Comparison of ENCODE assay signal across 20 cellular contexts in the genomic region with DNA sequence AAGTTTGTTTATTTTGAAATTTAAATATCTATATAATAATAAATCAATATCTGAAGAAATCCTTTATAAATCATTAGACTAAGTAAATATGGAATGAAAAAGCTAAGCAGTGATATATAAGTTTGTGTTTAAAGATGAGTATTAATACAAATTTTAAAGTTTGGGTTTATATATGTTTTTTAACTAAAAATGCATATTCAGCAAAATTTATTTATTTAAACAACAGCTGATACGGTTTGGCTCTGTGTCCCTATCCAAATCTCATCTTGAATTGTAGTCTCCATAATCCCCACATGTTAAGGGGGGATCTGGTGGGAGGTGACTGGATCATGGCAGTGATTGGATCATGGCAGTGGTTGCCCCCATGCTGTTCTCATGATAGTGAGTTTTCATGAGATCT.
DNase-seq lines count a peak whose midpoint lies in the region; ATAC-seq, FAIRE-seq and TF ChIP-seq lines count a peak whose summit lies in the region.
"Had no signal": no experiment of that assay in that cellular context is flagged by ENCODE, and none has a peak within 500 bp of the region (broad histone marks: within the 10 kb centered on the region; RNA-seq: fewer than 3 reads in every experiment).

No MANE protein-coding gene starts in this region.

- CTCF ChIA-PET in HepG2 (lab: Yijun Ruan, JAX; ENCODE audit: low intra/inter-chr PET ratio, low total read pairs): no interaction called here
- CTCF ChIA-PET in WTC11 (lab: Charles Lee): no interaction called here

- BruUV-seq in HepG2 (replicated peaks; lab: Mats Ljungman, UMichigan): no TSS peak

- TF ChIP-seq POLR2A in HepG2 (IDR thresholded peaks at IDR 0.05; ENCODE audit: insufficient read depth in 1 of 2, low read depth in 2 of 2, low read length in 2 of 2) (no peak), right lobe of liver (IDR thresholded peaks at IDR 0.05) (no peak)

- H3K27me3 ChIP-seq in HepG2 (ENCODE audit: control insufficient read depth in 1 of 2, insufficient read depth in 2 of 2, low read length in 2 of 2) (no peaks in the 10 kb centered on the region), right lobe of liver (no peaks in the 10 kb centered on the region), pancreas (no peaks in the 10 kb centered on the region)

- H3K9me3 ChIP-seq in HepG2 (ENCODE audit: low read length) (no peaks in the 10 kb centered on the region), right lobe of liver (no peaks in the 10 kb centered on the region), pancreas (no peaks in the 10 kb centered on the region)
- H3K9me3 ChIP-seq: HAP-1 had no signal

- no peak for TF ChIP-seq CTCF in HepG2 (CRISPR knock-in tag; IDR thresholded peaks at IDR 0.05)
- no peak for TF ChIP-seq CTCF in right lobe of liver (IDR thresholded peaks at IDR 0.05)
- TF ChIP-seq CTCF in pancreas (IDR thresholded peaks at IDR 0.05): no peak
- TF ChIP-seq CTCF in WTC11 (IDR thresholded peaks at IDR 0.05): no peak

- peaks cover 8% of the 10 kb centered on the region for H3K4me1 Mint-ChIP-seq in WTC11
- H3K4me1 Mint-ChIP-seq: CD4-positive, alpha-beta memory T cell had no signal

- FAIRE-seq in HepG2 (lab: Jason Lieb, UNC) (no peak), RCC 7860 (lab: Jason Lieb, UNC) (peak; percentile 63), endometrium (lab: Jason Lieb, UNC) (peak; percentile 33), pancreas (lab: Jason Lieb, UNC) (peak; percentile 77)
- FAIRE-seq: GM19239, H54 had no signal

- intact Hi-C loops in HepG2 (cut with micrococcal nuclease; ENCODE audit: unreplicated experiment): no loop called here
- intact Hi-C loops in right lobe of liver (cut with DNase I): no loop called here
- intact Hi-C loops in pancreas (cut with DNase I): no loop called here

- H3K36me3 ChIP-seq in HepG2 (replicated peaks in 1 of 2; ENCODE audit: control insufficient read depth in 1 of 2, insufficient read depth in 2 of 2, low read length in 2 of 2) (no peaks in the 10 kb centered on the region), right lobe of liver (no peaks in the 10 kb centered on the region), pancreas (no peaks in the 10 kb centered on the region)
- H3K36me3 ChIP-seq: HAP-1 had no signal

- H3K27ac ChIP-seq in HepG2 (ENCODE audit: extremely low read length, insufficient read depth, low read length) (no peak overlapping the region), right lobe of liver (no peak overlapping the region), pancreas (no peak overlapping the region)
- H3K27ac ChIP-seq: 22Rv1 had no signal

- 0% methylated on average over 1 of the region's 1 CpG for WGBS in HepG2 (ENCODE audit: low lambda C conversion rate)
- WGBS in right lobe of liver (ENCODE audit: insufficient coverage, low coverage, low lambda C conversion rate, missing lambda C conversion rate): 40% methylated on average over 1 of the region's 1 CpG
- WGBS in pancreas, 2 donors: 73 to 80% methylated on average over 1 of the region's 1 CpG

- POLR2A ChIA-PET in HepG2 (lab: Yijun Ruan, JAX): no interaction called here
- POLR2A ChIA-PET in WTC11 (lab: Charles Lee): no interaction called here

- ATAC-seq in HepG2: no peak
- ATAC-seq in right lobe of liver: no peak
- ATAC-seq in pancreas: no peak
- no peak for ATAC-seq in WTC11
- ATAC-seq: GM23338 had no signal

- no peaks in the 10 kb centered on the region for H3K36me3 Mint-ChIP-seq in WTC11
- H3K36me3 Mint-ChIP-seq: CD4-positive, alpha-beta memory T cell had no signal

- no peak overlapping the region for H3K4me2 ChIP-seq in HepG2 (ENCODE audit: low read depth, low read length)
- H3K4me2 ChIP-seq: GM23338 had no signal

- DNase-seq in HepG2 (ENCODE audit: low spot score) (no peak), right lobe of liver (no peak), RCC 7860 (ENCODE audit: low spot score) (no peak), pancreas (no peak), NCI-H2107 treated with DMSO at 0.1 percent for 48 hours (lab: John Stamatoyannopoulos, UW; ENCODE audit: unreplicated experiment) (no peak), WTC11 (ENCODE audit: low spot score) (no peak), OCI-M1 (lab: John Stamatoyannopoulos, UW) (no peak)
- DNase-seq: C1 segment of cervical spinal cord; Calu3; CD4-positive, alpha-beta memory T cell; COR-L47; DMS53; DMS79 treated with DMSO at 0.1 percent for 48 hours; HFFc6 had no signal

- H3K4me1 ChIP-seq in HepG2 (ENCODE audit: insufficient read depth, low read length) (no peaks in the 10 kb centered on the region), right lobe of liver (no peaks in the 10 kb centered on the region), pancreas (no peaks in the 10 kb centered on the region)
- H3K4me1 ChIP-seq: HAP-1 had no signal

- H3K79me2 ChIP-seq in HepG2 (ENCODE audit: insufficient read depth, low read length): no peaks in the 10 kb centered on the region

- no peak overlapping the region for H3K4me3 Mint-ChIP-seq in WTC11
- H3K4me3 Mint-ChIP-seq: CD4-positive, alpha-beta memory T cell; GM23338; HFFc6 had no signal

- TF ChIP-seq RAD21 in HepG2 (CRISPR knock-in tag; IDR thresholded peaks at IDR 0.05): no peak

- H3K27ac Mint-ChIP-seq in WTC11: no peak overlapping the region
- H3K27ac Mint-ChIP-seq: CD4-positive, alpha-beta memory T cell; GM23338; HFFc6 had no signal

- H3K9me3 Mint-ChIP-seq in WTC11: no peaks in the 10 kb centered on the region
- H3K9me3 Mint-ChIP-seq: GM23338 had no signal

- no peak overlapping the region for H3K9ac ChIP-seq in HepG2 (ENCODE audit: insufficient read depth, low read depth, low read length)

- H3K4me3 ChIP-seq in HepG2 (replicated peaks in 1 of 3; ENCODE audit: insufficient read depth in 1 of 3, low read depth in 2 of 3, low read length in 3 of 3): no peak overlapping the region
- no peak overlapping the region for H3K4me3 ChIP-seq in right lobe of liver
- no peak overlapping the region for H3K4me3 ChIP-seq in pancreas
- H3K4me3 ChIP-seq: GM23338, HAP-1 had no signal

- TF ChIP-seq EP300 in HepG2 (IDR thresholded peaks at IDR 0.05; ENCODE audit: low read depth in 2 of 2, low read length in 2 of 2): no peak
- no peak for TF ChIP-seq EP300 in HepG2 (CRISPR knock-in tag; IDR thresholded peaks at IDR 0.05; ENCODE audit: borderline replicate concordance)

- H3K27me3 Mint-ChIP-seq in WTC11 (ENCODE audit: low read depth): no peaks in the 10 kb centered on the region
- H3K27me3 Mint-ChIP-seq: CD4-positive, alpha-beta memory T cell had no signal

- H2AFZ ChIP-seq in HepG2 (ENCODE audit: low read length): no peak overlapping the region
- H2AFZ ChIP-seq: GM23338 had no signal

- H4K20me1 ChIP-seq in HepG2 (ENCODE audit: insufficient read depth, low read length): no peaks in the 10 kb centered on the region

- in situ Hi-C loops in HepG2 (cut with HindIII; ENCODE audit: extremely low pct_ligation_motif_present, low pct_unique_long_range_greater_than_20kb): no loop called here

TF ChIP-seq in HepG2, 621 proteins besides CTCF, POLR2A, EP300 and RAD21:
- TF ChIP-seq KDM5B (CRISPR knock-in tag; IDR thresholded peaks at IDR 0.05; ENCODE audit: borderline replicate concordance): no peak
- TF ChIP-seq MAFF (IDR thresholded peaks at IDR 0.05; ENCODE audit: low read depth, low read length): peak; percentile 89
- peak; percentile 79 to 96 for TF ChIP-seq MAFK (conservative IDR thresholded peaks at IDR 0.05 in 1 of 2, IDR thresholded peaks at IDR 0.05 in 1 of 2; ENCODE audit: low read length in 2 of 2)
TF ChIP-seq in HepG2: peak in this region for 2.

TF ChIP-seq in WTC11, 78 proteins besides CTCF, POLR2A, EP300 and RAD21 (continues in another document):
- TF ChIP-seq TEAD1 (CRISPR knock-in tag; IDR thresholded peaks at IDR 0.05) (no peak), NFE2L1 (CRISPR knock-in tag; IDR thresholded peaks at IDR 0.05) (no peak), GTF2I (CRISPR knock-in tag; conservative IDR thresholded peaks at IDR 0.05) (no peak)
- TF ChIP-seq, protein P1, sequence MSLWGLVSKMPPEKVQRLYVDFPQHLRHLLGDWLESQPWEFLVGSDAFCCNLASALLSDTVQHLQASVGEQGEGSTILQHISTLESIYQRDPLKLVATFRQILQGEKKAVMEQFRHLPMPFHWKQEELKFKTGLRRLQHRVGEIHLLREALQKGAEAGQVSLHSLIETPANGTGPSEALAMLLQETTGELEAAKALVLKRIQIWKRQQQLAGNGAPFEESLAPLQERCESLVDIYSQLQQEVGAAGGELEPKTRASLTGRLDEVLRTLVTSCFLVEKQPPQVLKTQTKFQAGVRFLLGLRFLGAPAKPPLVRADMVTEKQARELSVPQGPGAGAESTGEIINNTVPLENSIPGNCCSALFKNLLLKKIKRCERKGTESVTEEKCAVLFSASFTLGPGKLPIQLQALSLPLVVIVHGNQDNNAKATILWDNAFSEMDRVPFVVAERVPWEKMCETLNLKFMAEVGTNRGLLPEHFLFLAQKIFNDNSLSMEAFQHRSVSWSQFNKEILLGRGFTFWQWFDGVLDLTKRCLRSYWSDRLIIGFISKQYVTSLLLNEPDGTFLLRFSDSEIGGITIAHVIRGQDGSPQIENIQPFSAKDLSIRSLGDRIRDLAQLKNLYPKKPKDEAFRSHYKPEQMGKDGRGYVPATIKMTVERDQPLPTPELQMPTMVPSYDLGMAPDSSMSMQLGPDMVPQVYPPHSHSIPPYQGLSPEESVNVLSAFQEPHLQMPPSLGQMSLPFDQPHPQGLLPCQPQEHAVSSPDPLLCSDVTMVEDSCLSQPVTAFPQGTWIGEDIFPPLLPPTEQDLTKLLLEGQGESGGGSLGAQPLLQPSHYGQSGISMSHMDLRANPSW (CRISPR knock-in tag; conservative IDR thresholded peaks at IDR 0.05; ENCODE audit: low read depth): no peak
- TF ChIP-seq, protein P2, sequence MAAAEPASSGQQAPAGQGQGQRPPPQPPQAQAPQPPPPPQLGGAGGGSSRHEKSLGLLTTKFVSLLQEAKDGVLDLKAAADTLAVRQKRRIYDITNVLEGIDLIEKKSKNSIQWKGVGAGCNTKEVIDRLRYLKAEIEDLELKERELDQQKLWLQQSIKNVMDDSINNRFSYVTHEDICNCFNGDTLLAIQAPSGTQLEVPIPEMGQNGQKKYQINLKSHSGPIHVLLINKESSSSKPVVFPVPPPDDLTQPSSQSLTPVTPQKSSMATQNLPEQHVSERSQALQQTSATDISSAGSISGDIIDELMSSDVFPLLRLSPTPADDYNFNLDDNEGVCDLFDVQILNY (CRISPR knock-in tag; IDR thresholded peaks at IDR 0.05): no peak
